ENCODE assay signal across 25 cellular contexts in genomic region chr11:131868769-131869482, GRCh38.
DNase-seq lines count a peak whose midpoint lies in the region; TF ChIP-seq lines count a peak whose summit lies in the region.
"Had no signal": no experiment of that assay in that cellular context is flagged by ENCODE, and none has a peak within 500 bp of the region (broad histone marks: within the 10 kb centered on the region; RNA-seq: fewer than 3 reads in every experiment).

No MANE protein-coding gene starts in this region.

- WGBS in GM23248 (ENCODE audit: low coverage in 1 of 2, low lambda C conversion rate in 2 of 2, missing lambda C conversion rate in 2 of 2), 2 experiments = 87 to 88% methylated on average over 13 of the region's 13 CpGs
- no CpG with 5 or more reads among the region's 13 CpGs for WGBS in mesendoderm (ENCODE audit: extremely low coverage, insufficient coverage, low lambda C conversion rate)

- no peak overlapping the region for H2BK15ac ChIP-seq in mesendoderm (replicated peaks; ENCODE audit: low read depth)

- no peaks in the 10 kb centered on the region for H4K20me1 ChIP-seq in GM23248 (ENCODE audit: insufficient read depth)

- no peaks in the 10 kb centered on the region for H3K9me2 ChIP-seq in GM23248 (ENCODE audit: insufficient read depth)

- no peaks in the 10 kb centered on the region for H3K9me3 ChIP-seq in GM23248 (ENCODE audit: low read depth)
- H3K9me3 ChIP-seq: adrenal gland, heart left ventricle, Peyer's patch, SJCRH30 had no signal

- DNase-seq in GM23248 (no peak), NOMO-1 treated with dmso at 0.1 percent for 144 hours (lab: John Stamatoyannopoulos, UW; ENCODE audit: unreplicated experiment) (peak; percentile 9), dermis blood vessel endothelial cell (peak; percentile 72), mesendoderm (peak; percentile 42), foreskin fibroblast (no peak), A172 (ENCODE audit: low spot score) (no peak), CD1c-positive myeloid dendritic cell (ENCODE audit: extremely low spot score) (no peak)
- DNase-seq in activated CD4-positive, alpha-beta T cell treated with anti-CD3 and anti-CD28 coated beads for 4 hours = no peak
- DNase-seq: activated CD4-positive, alpha-beta T cell treated with anti-CD3 and anti-CD28 coated beads for 48 hours; activated naive CD4-positive, alpha-beta T cell treated with Interleukin-2 at 50 U/mL for 16 hours; activated T-cell treated with anti-CD3 and anti-CD28 coated beads, Interleukin-2, amount 50 U/mL, for 4 hours; adrenal gland; heart left ventricle; KBM-7; left ventricle myocardium superior; NCI-H146; NCI-H2171; NCI-H510A treated with DMSO at 0.1 percent for 48 hours; Peyer's patch; right cardiac atrium; SJCRH30; stimulated activated CD4-positive, alpha-beta T cell treated with anti-CD3 and anti-CD28 coated beads, Interleukin-12 subunit alpha, Interleukin-12 subunit beta, amount 100 ng/mL, for 4 hours; stimulated activated CD4-positive, alpha-beta T cell treated with anti-CD3 and anti-CD28 coated beads, Interleukin-4, amount 100 ng/mL, for 4 hours; stimulated activated naive CD4-positive, alpha-beta T cell treated with Interleukin-2 at 50 U/mL for 16 hours had no signal

- H4K5ac ChIP-seq in mesendoderm (ENCODE audit: low read length) = no peak overlapping the region

- no peak overlapping the region for H3K56ac ChIP-seq in mesendoderm (ENCODE audit: low read length)

- no peaks in the 10 kb centered on the region for H3K79me1 ChIP-seq in mesendoderm (ENCODE audit: low read length)

- no peak overlapping the region for H3K4me2 ChIP-seq in GM23248 (ENCODE audit: unreplicated experiment)
- no peak overlapping the region for H3K4me2 ChIP-seq in mesendoderm (ENCODE audit: low read length)

- no peaks in the 10 kb centered on the region for H3K36me3 ChIP-seq in GM23248 (ENCODE audit: low read depth)
- H3K36me3 ChIP-seq in mesendoderm (ENCODE audit: control insufficient read depth, insufficient read depth, low read length) = no peaks in the 10 kb centered on the region
- H3K36me3 ChIP-seq: adrenal gland, heart left ventricle, Peyer's patch, SJCRH30 had no signal

- H3K27ac ChIP-seq in GM23248 = no peak overlapping the region
- H3K27ac ChIP-seq in mesendoderm (ENCODE audit: low read depth, low read length) = no peak overlapping the region
- H3K27ac ChIP-seq: adrenal gland, C4-2B, heart left ventricle, Peyer's patch, SJCRH30 had no signal

- H2BK120ac ChIP-seq in mesendoderm (ENCODE audit: low read depth, low read length) = no peak overlapping the region

- TF ChIP-seq CTCF in foreskin fibroblast (IDR thresholded peaks at IDR 0.05; ENCODE audit: low read depth, low read length) = no peak

- no peak overlapping the region for H3K4me3 ChIP-seq in GM23248
- H3K4me3 ChIP-seq in mesendoderm (ENCODE audit: low read length) = no peak overlapping the region
- H3K4me3 ChIP-seq in foreskin fibroblast (ENCODE audit: low read depth in 1 of 2, low read length in 2 of 2) = no peak overlapping the region
- H3K4me3 ChIP-seq: adrenal gland, heart left ventricle, Peyer's patch, SJCRH30 had no signal

- no peak overlapping the region for H3K4ac ChIP-seq in mesendoderm (ENCODE audit: low read depth, low read length)

- H2AFZ ChIP-seq in GM23248 = peak overlapping the region; percentile 51; the same call in 1 of the 2 replicates

- in situ Hi-C loops in GM23248 (cut with MboI) = loop anchor here (10.0 kb wide), 1 partner anchor 256 kb away; no protein-coding TSS in a partner anchor

- H3K18ac ChIP-seq in mesendoderm (ENCODE audit: low read length) = no peak overlapping the region

- no peaks in the 10 kb centered on the region for H3K4me1 ChIP-seq in GM23248 (ENCODE audit: insufficient read depth)
- H3K4me1 ChIP-seq in mesendoderm (ENCODE audit: control insufficient read depth, low read depth, low read length) = no peaks in the 10 kb centered on the region
- H3K4me1 ChIP-seq: adrenal gland, heart left ventricle, Peyer's patch, SJCRH30 had no signal

- H3F3A ChIP-seq in GM23248 (ENCODE audit: insufficient read depth) = no peaks in the 10 kb centered on the region

- H3K27me3 ChIP-seq in GM23248 (replicated peaks; ENCODE audit: insufficient read depth) (no peaks in the 10 kb centered on the region), mesendoderm (ENCODE audit: insufficient read depth, low read length, poor library complexity) (no peaks in the 10 kb centered on the region)
- H3K27me3 ChIP-seq: adrenal gland, heart left ventricle, Peyer's patch, SJCRH30 had no signal

- no peak overlapping the region for H3K23ac ChIP-seq in mesendoderm (ENCODE audit: low read length)

- H3K79me2 ChIP-seq in GM23248 (ENCODE audit: insufficient read depth) (no peaks in the 10 kb centered on the region), mesendoderm (ENCODE audit: control insufficient read depth, insufficient read depth, low read length) (no peaks in the 10 kb centered on the region)

- H3K9ac ChIP-seq in GM23248 (no peak overlapping the region), mesendoderm (ENCODE audit: low read length) (no peak overlapping the region)

- H2AK5ac ChIP-seq in mesendoderm (ENCODE audit: low read length) = no peak overlapping the region

- no peak overlapping the region for H4K8ac ChIP-seq in mesendoderm (ENCODE audit: low read depth, low read length)

- no peak overlapping the region for H2BK5ac ChIP-seq in mesendoderm (ENCODE audit: low read length)

Comparison
In these comparisons a context has a peak if more than half of its experiments do, and no peak if none do; other contexts are left out.
1. DNase-seq: peak in NOMO-1 treated with dmso at 0.1 percent for 144 hours (single experiment), dermis blood vessel endothelial cell (single experiment) and mesendoderm (single experiment); none in GM23248 (single experiment), foreskin fibroblast (0 of 2), activated CD4-positive, alpha-beta T cell treated with anti-CD3 and anti-CD28 coated beads for 4 hours (0 of 2), A172 (single experiment) and CD1c-positive myeloid dendritic cell (single experiment).